Comparison of ENCODE assay signal across 2 cellular contexts in genomic region chr12:7045913-7046312, GRCh38.
A peak's percentile ranks its signal among the peaks of the same experiment; 100 is the strongest.
TF ChIP-seq lines count a peak whose summit lies in the region.

No MANE protein-coding gene starts in this region.

TF ChIP-seq in HepG2, 621 proteins besides CTCF, POLR2A, EP300 and RAD21:
- TF ChIP-seq GATAD2A (CRISPR knock-in tag; IDR thresholded peaks at IDR 0.05) (0 out of 2 replicates have a peak, but pooled peaks have one; percentile 14), ZNF367 (CRISPR knock-in tag; IDR thresholded peaks at IDR 0.05; ENCODE audit: borderline replicate concordance) (no peak), ZMYM2 (CRISPR knock-in tag; IDR thresholded peaks at IDR 0.05) (no peak), UBTF (CRISPR knock-in tag; IDR thresholded peaks at IDR 0.05) (no peak), NR1H2 (CRISPR knock-in tag; IDR thresholded peaks at IDR 0.05; ENCODE audit: borderline replicate concordance, low read depth) (no peak), ZNF12 (CRISPR knock-in tag; IDR thresholded peaks at IDR 0.05) (peak; percentile 85), ZNF232 (CRISPR knock-in tag; IDR thresholded peaks at IDR 0.05; ENCODE audit: borderline replicate concordance) (no peak), SRY (CRISPR knock-in tag; IDR thresholded peaks at IDR 0.05) (no peak), BRF2 (CRISPR knock-in tag; IDR thresholded peaks at IDR 0.05) (no peak)

TF ChIP-seq in GM12878, 131 proteins besides CTCF, POLR2A, EP300 and RAD21:
- TF ChIP-seq BCLAF1 (IDR thresholded peaks at IDR 0.05) (no peak), MLLT1 (IDR thresholded peaks at IDR 0.05) (no peak), NR2C1 (IDR thresholded peaks at IDR 0.05) (no peak), IKZF1 (conservative IDR thresholded peaks at IDR 0.05) (no peak), CREM (IDR thresholded peaks at IDR 0.05; ENCODE audit: low read depth) (no peak), SP1 (IDR thresholded peaks at IDR 0.05; ENCODE audit: low read depth, low read length) (no peak), REST (IDR thresholded peaks at IDR 0.05; ENCODE audit: low read depth, low read length) (no peak), CHD4 (IDR thresholded peaks at IDR 0.05) (no peak), TCF3 (IDR thresholded peaks at IDR 0.05; ENCODE audit: borderline replicate concordance, insufficient read depth, low read depth, low read length) (no peak), ZBTB11 (CRISPR knock-in tag; IDR thresholded peaks at IDR 0.05) (no peak), SPI1 (IDR thresholded peaks at IDR 0.05; ENCODE audit: borderline replicate concordance, insufficient read depth, low read depth, low read length) (no peak), ZNF687 (IDR thresholded peaks at IDR 0.05) (no peak), RCOR1 (conservative IDR thresholded peaks at IDR 0.05; ENCODE audit: low read depth, low read length) (no peak)
TF ChIP-seq in GM12878: peak in this region for 0.
